Comparison of ENCODE assay signal across 8 cellular contexts in the genomic region with DNA sequence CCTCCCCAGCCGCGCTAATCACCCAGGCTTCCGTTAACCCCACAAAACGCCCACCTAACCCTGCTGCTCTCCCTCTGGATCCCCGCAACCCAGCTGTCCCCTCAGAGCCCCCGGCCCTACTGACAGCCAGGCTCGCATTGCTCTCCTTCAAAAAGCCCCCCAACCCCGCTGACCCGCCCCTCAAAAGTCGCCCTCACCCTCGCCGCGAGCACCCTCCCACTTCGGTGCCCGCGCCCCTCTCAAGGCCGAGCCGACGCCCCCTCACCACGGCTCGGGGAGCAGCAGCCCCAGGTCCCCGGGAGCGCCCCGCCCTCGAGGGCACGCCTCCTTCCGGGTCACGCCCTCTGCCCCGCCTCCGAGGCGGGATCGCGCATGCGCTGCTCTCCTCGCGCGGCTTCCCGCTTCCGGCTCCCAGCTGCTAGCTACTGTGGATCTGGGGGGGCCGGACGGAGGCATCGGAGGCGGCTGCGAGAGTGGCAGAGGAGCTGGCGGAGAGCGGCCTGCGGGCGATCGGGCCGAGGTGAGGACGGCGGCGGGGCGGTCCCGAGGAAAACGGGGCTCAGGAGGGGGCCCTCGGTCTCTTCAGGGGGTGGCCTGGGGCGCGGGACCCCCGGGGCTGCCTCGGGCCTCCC. TPM values are rescaled to one million over a fixed set of nuclear protein-coding genes. Genes with fewer than 3 reads are reported as not detected.
DNase-seq lines count a peak whose midpoint lies in the region; ATAC-seq, FAIRE-seq and TF ChIP-seq lines count a peak whose summit lies in the region.

No MANE protein-coding gene starts in this region.

- H3K4me1 ChIP-seq in pancreas, result peaks cover 21 to 36% (median 29%) of the 10 kb centered on the region in 3 donors
- H3K4me1 ChIP-seq in thymus (ENCODE audit: control insufficient read depth, insufficient read depth, low read length), result peaks cover 11% of the 10 kb centered on the region

- no peaks in the 10 kb centered on the region for H4K20me1 ChIP-seq in SU-DHL-6 (ENCODE audit: low read depth, low read length)

- intact Hi-C loops in Right ventricle myocardium superior (cut with DNase I) (loop anchor here (10.0 kb wide), 1 partner anchor 120 kb away; a partner anchor contains a TSS), pancreas (cut with DNase I) (no loop called here)

- H3K4me3 ChIP-seq in SU-DHL-6 (ENCODE audit: insufficient read depth, low read length, poor library complexity, severe bottlenecking), result peak overlapping the region; percentile 91
- H3K4me3 ChIP-seq in pancreas, result peak overlapping the region; percentile 78 to 99 (median 98)
- H3K4me3 ChIP-seq in thymus (ENCODE audit: low read length), result peak overlapping the region; percentile 86

- peak overlapping the region; percentile 88 for H3K9ac ChIP-seq in SU-DHL-6 (ENCODE audit: low read length)

- TF ChIP-seq CTCF in SU-DHL-6 (IDR thresholded peaks at IDR 0.05; ENCODE audit: insufficient read depth, low read length, poor library complexity, severe bottlenecking) (no peak), pancreas (IDR thresholded peaks at IDR 0.05) (no peak)

- H3K9me3 ChIP-seq in SU-DHL-6 (ENCODE audit: insufficient read depth, low read length), result no peaks in the 10 kb centered on the region
- H3K9me3 ChIP-seq in pancreas, result no peaks in the 10 kb centered on the region
- no peaks in the 10 kb centered on the region for H3K9me3 ChIP-seq in thymus (ENCODE audit: control insufficient read depth)

- H3K36me3 ChIP-seq in SU-DHL-6 (ENCODE audit: low read length), result no peaks in the 10 kb centered on the region
- H3K36me3 ChIP-seq in pancreas, result no peaks in the 10 kb centered on the region
- peaks cover 37% of the 10 kb centered on the region for H3K36me3 ChIP-seq in thymus (ENCODE audit: control insufficient read depth, insufficient read depth)

- H3K27ac ChIP-seq in SU-DHL-6 (ENCODE audit: low read depth, low read length) (peak overlapping the region; percentile 40), pancreas (peak overlapping the region; percentile 71 to 83 (median 76)), thymus (ENCODE audit: low read depth) (peak overlapping the region; percentile 78)

- peak overlapping the region; percentile 82 for H3K27ac Mint-ChIP-seq in activated naive CD8-positive, alpha-beta T cell treated with anti-CD3 and anti-CD28 coated beads, Interleukin-2, amount 50 U/mL, for 24 hours

- DNase-seq in GM03348 (ENCODE audit: low spot score), result peak; percentile 99
- peak; percentile 83 for DNase-seq in NCI-H1105 (lab: John Stamatoyannopoulos, UW)
- DNase-seq in activated naive CD8-positive, alpha-beta T cell treated with anti-CD3 and anti-CD28 coated beads, Interleukin-2, amount 50 U/mL, for 24 hours, result peak; percentile 92
- peak; percentile 91 for DNase-seq in Right ventricle myocardium superior
- DNase-seq in pancreas, result peak; percentile 77 to 98 (median 93)

- H3K27me3 ChIP-seq in SU-DHL-6 (ENCODE audit: low read length) (no peaks in the 10 kb centered on the region), pancreas (no peaks in the 10 kb centered on the region), thymus (ENCODE audit: control insufficient read depth, insufficient read depth) (no peaks in the 10 kb centered on the region)

- FAIRE-seq in pancreas (lab: Jason Lieb, UNC), result no peak

- peaks cover 47% of the 10 kb centered on the region for H3K79me2 ChIP-seq in SU-DHL-6 (ENCODE audit: insufficient read depth, low read length)

- H3K27me3 Mint-ChIP-seq in activated naive CD8-positive, alpha-beta T cell treated with anti-CD3 and anti-CD28 coated beads, Interleukin-2, amount 50 U/mL, for 24 hours, result no peaks in the 10 kb centered on the region

- H3K9me2 ChIP-seq in SU-DHL-6 (replicated peaks; ENCODE audit: insufficient read depth, low read length), result no peaks in the 10 kb centered on the region

- ATAC-seq in HG02571 (IDR thresholded peaks at IDR 0.05; ENCODE audit: unreplicated experiment) (peak; percentile 62), Right ventricle myocardium superior (ENCODE audit: poor library complexity) (peak; percentile 100), pancreas (peak; percentile 86 to 97 (median 95))
- peak; percentile 83 for ATAC-seq in activated naive CD8-positive, alpha-beta T cell treated with anti-CD3 and anti-CD28 coated beads, Interleukin-2, amount 50 U/mL, for 24 hours

- 0 to 1% methylated on average over 45 to 61 of the region's 61 CpGs for WGBS in pancreas, 2 donors
- 2% methylated on average over 61 of the region's 61 CpGs for WGBS in thymus

- peak overlapping the region; percentile 83 for H3K4me2 ChIP-seq in SU-DHL-6 (ENCODE audit: low read depth, low read length, poor library complexity, severe bottlenecking)

- H3K4me1 Mint-ChIP-seq in activated naive CD8-positive, alpha-beta T cell treated with anti-CD3 and anti-CD28 coated beads, Interleukin-2, amount 50 U/mL, for 24 hours, result peaks cover 43% of the 10 kb centered on the region

- peak overlapping the region; percentile 86 for H3K4me3 Mint-ChIP-seq in activated naive CD8-positive, alpha-beta T cell treated with anti-CD3 and anti-CD28 coated beads, Interleukin-2, amount 50 U/mL, for 24 hours

- H3F3A ChIP-seq in SU-DHL-6 (ENCODE audit: insufficient read depth), result peaks cover 28% of the 10 kb centered on the region

- H2AFZ ChIP-seq in SU-DHL-6 (ENCODE audit: low read depth, low read length, severe bottlenecking), result no peak overlapping the region

- H3K36me3 Mint-ChIP-seq in activated naive CD8-positive, alpha-beta T cell treated with anti-CD3 and anti-CD28 coated beads, Interleukin-2, amount 50 U/mL, for 24 hours (ENCODE audit: low read depth), result peaks cover 7% of the 10 kb centered on the region

- no peaks in the 10 kb centered on the region for H3K9me3 Mint-ChIP-seq in activated naive CD8-positive, alpha-beta T cell treated with anti-CD3 and anti-CD28 coated beads, Interleukin-2, amount 50 U/mL, for 24 hours

RNA-seq across cellular contexts. Expression of a gene that starts 46.1 kb away (rescaled TPM):
- total RNA-seq in Right ventricle myocardium superior, result 7.0 TPM
- 10 to 100 TPM; 17.7 to 45.4 (median 22.4) TPM for total RNA-seq in pancreas
- polyA plus RNA-seq in pancreas, result 10 to 100 TPM; 17.1 to 26.6 TPM
- polyA plus RNA-seq in thymus, result 35.8 TPM

Comparison
In these comparisons a context has a peak if more than half of its experiments do, and no peak if none do; other contexts are left out.
1. Peak in every context shown above with its lines: DNase-seq, ATAC-seq, H3K4me3 ChIP-seq and H3K27ac ChIP-seq.